8 cellular contexts compared by ENCODE assay signal in the genomic region with DNA sequence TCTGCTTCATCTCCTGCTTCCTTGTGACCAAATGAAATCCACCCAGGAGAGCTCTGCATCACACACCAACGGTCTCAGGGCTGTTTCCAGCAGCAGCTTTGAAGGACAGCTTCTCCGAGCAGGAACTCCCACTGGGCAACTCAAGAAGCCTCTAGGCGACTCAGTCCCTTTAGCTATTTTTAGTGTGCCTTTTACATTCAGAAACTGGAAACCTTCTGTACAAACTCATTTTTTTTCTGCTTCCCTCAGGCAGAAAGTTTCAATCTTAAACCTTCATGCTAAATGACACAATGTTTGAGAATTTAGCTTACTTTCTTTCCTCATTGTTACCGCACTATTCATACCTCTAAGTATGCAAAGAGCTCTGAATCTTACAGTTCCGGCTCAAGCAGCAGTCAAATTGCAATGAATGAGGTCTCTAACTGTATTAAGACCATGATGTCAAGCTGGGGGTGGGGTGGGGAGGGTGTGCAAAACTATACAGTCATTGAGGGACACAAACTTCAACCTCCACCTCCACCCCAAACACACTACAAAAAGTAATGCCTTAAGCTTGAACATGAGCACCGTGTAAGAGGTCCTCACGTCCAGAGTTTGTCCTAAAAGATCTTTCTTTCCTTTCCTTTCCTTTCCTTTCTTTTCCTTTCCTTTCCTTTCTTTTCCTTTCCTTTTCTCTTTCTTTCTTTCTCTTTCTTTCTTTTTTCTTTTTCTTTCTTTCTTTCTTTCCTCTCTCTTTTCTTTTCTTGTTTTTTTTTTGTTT. TPM values are rescaled to one million over a fixed set of nuclear protein-coding genes. Genes with fewer than 3 reads are reported as not detected.
A peak's percentile ranks its signal among the peaks of the same experiment; 100 is the strongest.
DNase-seq lines count a peak whose midpoint lies in the region; ATAC-seq and TF ChIP-seq lines count a peak whose summit lies in the region.

No MANE protein-coding gene starts in this region.

- TF ChIP-seq POLR2A in breast epithelium (IDR thresholded peaks at IDR 0.05) = no peak

- no peaks in the 10 kb centered on the region for H3K9me3 Mint-ChIP-seq in stimulated activated effector memory CD8-positive, alpha-beta T cell treated with anti-CD3 and anti-CD28 coated beads, Interleukin-12 subunit alpha, Interleukin-12 subunit beta, amount 100 ng/mL, for 72 hours

- no peak for DNase-seq in breast epithelium (ENCODE audit: low spot score in 2 of 2)
- peak in 1 of 2 donors; percentile 66 for DNase-seq in stimulated activated effector memory CD8-positive, alpha-beta T cell treated with anti-CD3 and anti-CD28 coated beads, Interleukin-12 subunit alpha, Interleukin-12 subunit beta, amount 100 ng/mL, for 72 hours (ENCODE audit: low spot score in 2 of 2)
- no peak for DNase-seq in GF-D8 (lab: John Stamatoyannopoulos, UW)
- DNase-seq in D341Med (ENCODE audit: low spot score) = no peak
- DNase-seq in NCI-H524 treated with DMSO at 0.1 percent for 48 hours (lab: John Stamatoyannopoulos, UW) = no peak

- no peaks in the 10 kb centered on the region for H3K36me3 ChIP-seq in breast epithelium

- peak overlapping the region; percentile 65 to 73 for H3K27ac ChIP-seq in breast epithelium

- H3K27me3 ChIP-seq in breast epithelium = no peaks in the 10 kb centered on the region

- no peak for TF ChIP-seq CTCF in breast epithelium (IDR thresholded peaks at IDR 0.05)

- peaks cover 3 to 12% of the 10 kb centered on the region in 2 donors for H3K4me1 ChIP-seq in breast epithelium

- H3K4me3 ChIP-seq in GM08714 (ENCODE audit: low read length) = peak overlapping the region; percentile 4; the same call in 1 of the 2 replicates
- H3K4me3 ChIP-seq in breast epithelium = no peak overlapping the region

- peak overlapping the region; percentile 63 for H3K4me3 Mint-ChIP-seq in stimulated activated effector memory CD8-positive, alpha-beta T cell treated with anti-CD3 and anti-CD28 coated beads, Interleukin-12 subunit alpha, Interleukin-12 subunit beta, amount 100 ng/mL, for 72 hours

- peak overlapping the region; percentile 84 for H3K27ac Mint-ChIP-seq in stimulated activated effector memory CD8-positive, alpha-beta T cell treated with anti-CD3 and anti-CD28 coated beads, Interleukin-12 subunit alpha, Interleukin-12 subunit beta, amount 100 ng/mL, for 72 hours

- ATAC-seq in GM21360 (IDR thresholded peaks at IDR 0.05; ENCODE audit: unreplicated experiment) (peak; percentile 62), HG03469 (IDR thresholded peaks at IDR 0.05; ENCODE audit: unreplicated experiment) (peak; percentile 61)
- peak; percentile 94 for ATAC-seq in stimulated activated effector memory CD8-positive, alpha-beta T cell treated with anti-CD3 and anti-CD28 coated beads, Interleukin-12 subunit alpha, Interleukin-12 subunit beta, amount 100 ng/mL, for 72 hours

- no peaks in the 10 kb centered on the region for H3K36me3 Mint-ChIP-seq in stimulated activated effector memory CD8-positive, alpha-beta T cell treated with anti-CD3 and anti-CD28 coated beads, Interleukin-12 subunit alpha, Interleukin-12 subunit beta, amount 100 ng/mL, for 72 hours

- H3K9me3 ChIP-seq in breast epithelium = no peaks in the 10 kb centered on the region

- intact Hi-C loops in breast epithelium (cut with DNase I; ENCODE audit: low total_unique reads) = loop anchor here (5.0 kb wide), 1 partner anchor 587 kb away; no protein-coding TSS in a partner anchor

- peaks cover 51% of the 10 kb centered on the region for H3K4me1 Mint-ChIP-seq in stimulated activated effector memory CD8-positive, alpha-beta T cell treated with anti-CD3 and anti-CD28 coated beads, Interleukin-12 subunit alpha, Interleukin-12 subunit beta, amount 100 ng/mL, for 72 hours

RNA-seq across cellular contexts. Expression of a gene that starts 16.4 kb away (rescaled TPM):
- 10 to 100 TPM; 12.3 to 39.2 (median 32.1) TPM for total RNA-seq in breast epithelium
